In the genomic region with DNA sequence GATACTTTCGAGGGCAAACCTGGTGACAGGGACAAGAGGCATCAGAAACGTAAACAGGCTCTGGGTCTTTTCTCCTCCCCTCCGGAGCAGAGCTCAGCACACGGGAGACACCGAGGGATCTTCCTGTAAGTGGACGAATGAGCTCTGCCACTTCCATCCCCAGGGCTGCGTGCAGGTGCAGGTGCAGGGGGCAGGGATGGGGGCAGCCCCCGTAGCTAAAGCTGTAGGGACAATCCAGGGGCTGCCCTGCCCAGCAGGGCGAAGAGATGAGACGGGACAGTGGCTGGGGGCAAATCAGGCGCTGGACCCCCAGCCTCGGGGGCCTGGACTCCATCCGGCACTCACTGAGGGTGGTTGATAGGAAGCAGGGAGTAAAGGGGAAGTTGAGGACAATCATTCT, we compare ENCODE assay signal across 12 cellular contexts.
"Had no signal": no experiment of that assay in that cellular context is flagged by ENCODE, and none has a peak within 500 bp of the region (broad histone marks: within the 10 kb centered on the region; RNA-seq: fewer than 3 reads in every experiment).

No MANE protein-coding gene starts in this region.

- ATAC-seq: activated naive CD4-positive, alpha-beta T cell treated with anti-CD3 and anti-CD28 coated beads, Interleukin-2, amount 50 U/mL, for 72 hours; pancreas; stimulated activated memory B cell treated with anti-CD40 and anti-IgM and Interleukin-4, amounts not matched to agents 10 μg/mL and 1 μg/mL and 100 μg/mL, for 72 hours; T-helper 17 cell had no signal

- H3K4me1 ChIP-seq: pancreas, tibial artery had no signal

- DNase-seq: activated CD4-positive, alpha-beta T cell treated with anti-CD3 and anti-CD28 coated beads for 48 hours; activated T-cell treated with anti-CD3 and anti-CD28 coated beads, Interleukin-2, amount 50 U/mL, for 24 hours; midbrain; SHP77 treated with DMSO at 0.1 percent for 48 hours; stimulated activated CD4-positive, alpha-beta T cell treated with anti-CD3 and anti-CD28 coated beads, Interleukin-2, amount 100 ng/mL, for 48 hours; T-helper 17 cell; tibial artery had no signal

- H3K36me3 ChIP-seq: cardiac muscle cell, pancreas, tibial artery had no signal

- H3K27ac ChIP-seq: cardiac muscle cell, pancreas, tibial artery had no signal

- H3K9me3 ChIP-seq: pancreas had no signal

- H3K4me3 ChIP-seq: cardiac muscle cell, lung, pancreas, tibial artery had no signal
